In genomic region chr2:136000502-136000901, GRCh38 we compare ENCODE assay signal across 8 cellular contexts. TPM values are rescaled to one million over a fixed set of nuclear protein-coding genes. Genes with fewer than 3 reads are reported as not detected.
DNase-seq lines count a peak whose midpoint lies in the region; ATAC-seq, FAIRE-seq and TF ChIP-seq lines count a peak whose summit lies in the region.

No MANE protein-coding gene starts in this region.

- H3K9ac ChIP-seq in liver (ENCODE audit: low read depth in 1 of 2, low read length in 2 of 2) (no peak overlapping the region), HepG2 (ENCODE audit: insufficient read depth, low read depth, low read length) (no peak overlapping the region), PC-3 (ENCODE audit: low read length) (no peak overlapping the region)

- H3K4me2 ChIP-seq in HepG2 (ENCODE audit: low read depth, low read length) = no peak overlapping the region
- no peak overlapping the region for H3K4me2 ChIP-seq in PC-3 (ENCODE audit: low read length)

- no peak for ATAC-seq in HepG2
- ATAC-seq in HG03108 (IDR thresholded peaks at IDR 0.05; ENCODE audit: unreplicated experiment) = peak; percentile 65
- ATAC-seq in PC-3 = no peak

- H3K27ac ChIP-seq in liver (ENCODE audit: low read depth in 1 of 2, low read length in 2 of 2) (no peak overlapping the region), HepG2 (ENCODE audit: extremely low read length, insufficient read depth, low read length) (no peak overlapping the region), testis (no peak overlapping the region), PC-3 (ENCODE audit: low read length) (no peak overlapping the region)

- H4K20me1 ChIP-seq in HepG2 (ENCODE audit: insufficient read depth, low read length) (no peaks in the 10 kb centered on the region), PC-3 (ENCODE audit: low read length) (no peaks in the 10 kb centered on the region)

- intact Hi-C loops in HepG2 (cut with micrococcal nuclease; ENCODE audit: unreplicated experiment) = no loop called here
- intact Hi-C loops in testis (cut with DNase I; ENCODE audit: low total_unique reads) = no loop called here
- intact Hi-C loops in PC-3 (cut with micrococcal nuclease) = no loop called here

- in situ Hi-C loops in HepG2 (cut with HindIII; ENCODE audit: extremely low pct_ligation_motif_present, low pct_unique_long_range_greater_than_20kb) = no loop called here

- no peak for FAIRE-seq in HepG2 (lab: Jason Lieb, UNC)

- H3K27ac Mint-ChIP-seq in endothelial cell (ENCODE audit: unreplicated experiment) = peak overlapping the region; percentile 95

- H3K4me1 ChIP-seq in liver (ENCODE audit: control insufficient read depth in 4 of 4, insufficient read depth in 4 of 4, low read length in 3 of 4) = no peaks in the 10 kb centered on the region
- H3K4me1 ChIP-seq in HepG2 (ENCODE audit: insufficient read depth, low read length) = no peaks in the 10 kb centered on the region
- no peaks in the 10 kb centered on the region for H3K4me1 ChIP-seq in testis
- H3K4me1 ChIP-seq in PC-3 (ENCODE audit: insufficient read depth, low read length) = peaks cover 7% of the 10 kb centered on the region

- DNase-seq in HepG2 (ENCODE audit: low spot score) (no peak), endothelial cell (ENCODE audit: low spot score) (peak; percentile 26), testis (no peak), PC-3 (no peak)
- DNase-seq in activated effector memory CD4-positive, alpha-beta T cell treated with Interleukin-2 at 50 U/mL for 16 hours = no peak
- no peak for DNase-seq in activated CD4-positive, CD25-positive, alpha-beta regulatory T cell treated with anti-CD3 and anti-CD28 coated beads, Interleukin-2, amount 50 U/mL, for 72 hours

- TF ChIP-seq EP300 in HepG2 (IDR thresholded peaks at IDR 0.05; ENCODE audit: low read depth in 2 of 2, low read length in 2 of 2) = no peak
- TF ChIP-seq EP300 in HepG2 (CRISPR knock-in tag; IDR thresholded peaks at IDR 0.05; ENCODE audit: borderline replicate concordance) = no peak

- POLR2A ChIA-PET in HepG2 (lab: Yijun Ruan, JAX) = no interaction called here
- POLR2A ChIA-PET in PC-3 (lab: Charles Lee; ENCODE audit: unreplicated experiment) = no interaction called here

- no peak for TF ChIP-seq RAD21 in liver (IDR thresholded peaks at IDR 0.05)
- TF ChIP-seq RAD21 in HepG2 (CRISPR knock-in tag; IDR thresholded peaks at IDR 0.05) = no peak

- H3K9me2 ChIP-seq in PC-3 (replicated peaks; ENCODE audit: low read length) = 0 out of 2 replicates have a peak, but pooled peaks cover 3% of the 10 kb centered on the region

- no peak for TF ChIP-seq POLR2A in HepG2 (IDR thresholded peaks at IDR 0.05; ENCODE audit: insufficient read depth in 1 of 2, low read depth in 2 of 2, low read length in 2 of 2)
- TF ChIP-seq POLR2A in testis (IDR thresholded peaks at IDR 0.05) = no peak

- H3K4me3 ChIP-seq in liver (ENCODE audit: low read depth in 1 of 3, low read length in 3 of 3) (no peak overlapping the region), HepG2 (replicated peaks in 1 of 3; ENCODE audit: insufficient read depth in 1 of 3, low read depth in 2 of 3, low read length in 3 of 3) (no peak overlapping the region), testis (no peak overlapping the region), PC-3 (ENCODE audit: low read length) (no peak overlapping the region)

- H2AFZ ChIP-seq in HepG2 (ENCODE audit: low read length) = no peak overlapping the region
- H2AFZ ChIP-seq in PC-3 (ENCODE audit: low read length) = no peak overlapping the region

- H3K4me1 Mint-ChIP-seq in endothelial cell (ENCODE audit: unreplicated experiment) = peaks cover 49% of the 10 kb centered on the region

- no peaks in the 10 kb centered on the region for H3K9me3 ChIP-seq in liver (ENCODE audit: control insufficient read depth in 4 of 4, low read length in 3 of 4)
- H3K9me3 ChIP-seq in HepG2 (ENCODE audit: low read length) = no peaks in the 10 kb centered on the region
- H3K9me3 ChIP-seq in testis = no peaks in the 10 kb centered on the region
- H3K9me3 ChIP-seq in PC-3 (ENCODE audit: low read length) = no peaks in the 10 kb centered on the region

- WGBS in liver = 70% methylated on average over 2 of the region's 2 CpGs
- 44% methylated on average over 2 of the region's 2 CpGs for WGBS in HepG2 (ENCODE audit: low lambda C conversion rate)
- 48 to 50% methylated on average over 2 of the region's 2 CpGs for WGBS in testis, 2 donors

- CTCF ChIA-PET in HepG2 (lab: Yijun Ruan, JAX; ENCODE audit: low intra/inter-chr PET ratio, low total read pairs) = no interaction called here
- CTCF ChIA-PET in PC-3 (lab: Charles Lee) = no interaction called here

- no peak overlapping the region for H3K4me3 Mint-ChIP-seq in endothelial cell (ENCODE audit: unreplicated experiment)

- no TSS peak for BruUV-seq in HepG2 (replicated peaks; lab: Mats Ljungman, UMichigan)
- BruUV-seq in PC-3 (replicated peaks; lab: Mats Ljungman, UMichigan) = no TSS peak

- H3K9me3 Mint-ChIP-seq in endothelial cell (ENCODE audit: unreplicated experiment) = no peaks in the 10 kb centered on the region

- TF ChIP-seq CTCF in liver (IDR thresholded peaks at IDR 0.05; ENCODE audit: low read depth, low read length, missing input control) (no peak), HepG2 (CRISPR knock-in tag; IDR thresholded peaks at IDR 0.05) (no peak), endothelial cell (IDR thresholded peaks at IDR 0.05; ENCODE audit: unreplicated experiment) (no peak), testis (IDR thresholded peaks at IDR 0.05) (no peak), PC-3 (conservative IDR thresholded peaks at IDR 0.05; ENCODE audit: low read depth, low read length) (no peak)

- H3K36me3 Mint-ChIP-seq in endothelial cell (ENCODE audit: low read depth, unreplicated experiment) = no peaks in the 10 kb centered on the region

- no peaks in the 10 kb centered on the region for H3F3A ChIP-seq in PC-3 (ENCODE audit: low read length, unreplicated experiment)

- H3K36me3 ChIP-seq in liver (ENCODE audit: control insufficient read depth in 4 of 4, insufficient read depth in 3 of 4, low read depth in 1 of 4, low read length in 3 of 4) = no peaks in the 10 kb centered on the region
- H3K36me3 ChIP-seq in HepG2 (replicated peaks in 1 of 2; ENCODE audit: control insufficient read depth in 1 of 2, insufficient read depth in 2 of 2, low read length in 2 of 2) = no peaks in the 10 kb centered on the region
- H3K36me3 ChIP-seq in testis (ENCODE audit: low read depth, missing control alignments) = no peaks in the 10 kb centered on the region
- no peaks in the 10 kb centered on the region for H3K36me3 ChIP-seq in PC-3 (ENCODE audit: low read depth, low read length)

- H3K79me2 ChIP-seq in HepG2 (ENCODE audit: insufficient read depth, low read length) (no peaks in the 10 kb centered on the region), PC-3 (ENCODE audit: low read length) (no peaks in the 10 kb centered on the region)

- no peaks in the 10 kb centered on the region for H3K27me3 ChIP-seq in liver (ENCODE audit: control insufficient read depth in 4 of 4, insufficient read depth in 4 of 4, low read length in 3 of 4)
- H3K27me3 ChIP-seq in HepG2 (ENCODE audit: control insufficient read depth in 1 of 2, insufficient read depth in 2 of 2, low read length in 2 of 2) = no peaks in the 10 kb centered on the region
- no peaks in the 10 kb centered on the region for H3K27me3 ChIP-seq in testis
- H3K27me3 ChIP-seq in PC-3 (ENCODE audit: low read length) = no peaks in the 10 kb centered on the region

- H3K27me3 Mint-ChIP-seq in endothelial cell (ENCODE audit: unreplicated experiment) = peaks cover 2% of the 10 kb centered on the region

TF ChIP-seq in liver, 16 proteins besides CTCF, POLR2A, EP300 and RAD21:
- TF ChIP-seq RXRA (IDR thresholded peaks at IDR 0.05) (no peak), NR2F2 (IDR thresholded peaks at IDR 0.05) (peak; percentile 13)

TF ChIP-seq in HepG2, 621 proteins besides CTCF, POLR2A, EP300 and RAD21 (continues in another document):
- TF ChIP-seq MEIS2 (CRISPR knock-in tag; IDR thresholded peaks at IDR 0.05) = no peak
- TF ChIP-seq, protein P1, sequence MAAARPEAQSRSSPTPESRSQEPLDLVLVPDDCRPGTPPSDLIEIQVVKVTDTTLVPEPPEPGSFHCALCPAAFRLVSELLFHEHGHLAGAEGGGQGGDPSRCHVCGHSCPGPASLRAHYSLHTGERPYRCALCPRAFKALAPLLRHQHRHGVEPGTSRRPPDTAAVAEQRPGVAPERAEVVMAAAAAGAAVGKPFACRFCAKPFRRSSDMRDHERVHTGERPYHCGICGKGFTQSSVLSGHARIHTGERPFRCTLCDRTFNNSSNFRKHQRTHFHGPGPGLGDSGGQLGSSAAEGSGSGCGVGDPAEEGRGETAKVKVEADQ (CRISPR knock-in tag; IDR thresholded peaks at IDR 0.05; ENCODE audit: borderline replicate concordance) = no peak
- TF ChIP-seq ZNF891 (CRISPR knock-in tag; IDR thresholded peaks at IDR 0.05) = no peak
- TF ChIP-seq ARHGAP35 (CRISPR knock-in tag; IDR thresholded peaks at IDR 0.05; ENCODE audit: borderline replicate concordance) = no peak

RNA-seq across cellular contexts. Expression of gene DARS1, which starts 15.1 kb away (rescaled TPM):
- total RNA-seq in liver (10 to 100 TPM; 27.5 to 44.1 TPM), HepG2 (2016; rRNA removed; fragmentation: Illumina TruSeq; extraction: Trizol) (149 and 246 TPM in 2 replicates), endothelial cell (ENCODE audit: unreplicated experiment) (82.9 TPM), testis (10 to 100 TPM; 39.5 to 45.7 TPM), PC-3 (2014; rRNA removed) (56.7 and 78.6 TPM in 2 replicates)
- polyA plus RNA-seq in liver (10 to 100 TPM; 25.0 to 37.7 TPM), HepG2 (2011; rRNA removed) (149 and 230 TPM in 2 replicates), testis (ENCODE audit: insufficient read depth, low read depth, low replicate concordance) (32.3 TPM)
- total RNA-seq in HepG2 (2016; cell fraction: cytosol; rRNA removed; fragmentation: Illumina TruSeq; extraction: Trizol; ENCODE audit: low read depth) = 19.9 and 25.4 TPM in 2 replicates
- 151 and 220 TPM in 2 replicates for total RNA-seq in HepG2 (2016; cell fraction: insoluble cytoplasmic fraction; rRNA removed; fragmentation: Illumina TruSeq; extraction: Trizol)
- 49.5 and 53.8 TPM in 2 replicates for total RNA-seq in HepG2 (2016; cell fraction: membrane; rRNA removed; fragmentation: Illumina TruSeq; extraction: Trizol)
- total RNA-seq in HepG2 (2016; cell fraction: nucleus; rRNA removed; fragmentation: Illumina TruSeq; extraction: Trizol) = 83.7 and 87.9 TPM in 2 replicates
- polyA plus RNA-seq in HepG2 (2011; cell fraction: cytosol; rRNA removed) = 82.7 and 108 TPM in 2 replicates
- 47.0 and 56.6 TPM in 2 replicates for polyA plus RNA-seq in HepG2 (2011; cell fraction: nucleus; rRNA removed)
- polyA plus RNA-seq in HepG2 (2012) = 118 and 170 TPM in 2 replicates
- polyA plus RNA-seq in HepG2 (2016; cell fraction: cytosol; fragmentation: Illumina TruSeq; extraction: Trizol; ENCODE audit: low read depth) = 10.3 and 11.0 TPM in 2 replicates
- polyA plus RNA-seq in HepG2 (2016; cell fraction: insoluble cytoplasmic fraction; fragmentation: Illumina TruSeq; extraction: Trizol; ENCODE audit: low read depth) = 177 and 181 TPM in 2 replicates
- polyA plus RNA-seq in HepG2 (2016; cell fraction: membrane; fragmentation: Illumina TruSeq; extraction: Trizol; ENCODE audit: low read depth) = 29.5 and 30.4 TPM in 2 replicates
- polyA plus RNA-seq in HepG2 (2016; cell fraction: nucleus; fragmentation: Illumina TruSeq; extraction: Trizol; ENCODE audit: insufficient read depth, low read depth) = 88.4 and 95.0 TPM in 2 replicates
- polyA minus RNA-seq in HepG2 (2011; rRNA and poly(A)+ RNA removed; ENCODE audit: low replicate concordance) = 23.5 and 77.2 TPM in 2 replicates
- 99.1 and 111 TPM in 2 replicates for polyA minus RNA-seq in HepG2 (2011; cell fraction: cytosol; rRNA and poly(A)+ RNA removed)
- polyA minus RNA-seq in HepG2 (2011; cell fraction: nucleus; rRNA and poly(A)+ RNA removed) = 151 and 153 TPM in 2 replicates
